ENCODE assay signal across 17 cellular contexts in the genomic region with DNA sequence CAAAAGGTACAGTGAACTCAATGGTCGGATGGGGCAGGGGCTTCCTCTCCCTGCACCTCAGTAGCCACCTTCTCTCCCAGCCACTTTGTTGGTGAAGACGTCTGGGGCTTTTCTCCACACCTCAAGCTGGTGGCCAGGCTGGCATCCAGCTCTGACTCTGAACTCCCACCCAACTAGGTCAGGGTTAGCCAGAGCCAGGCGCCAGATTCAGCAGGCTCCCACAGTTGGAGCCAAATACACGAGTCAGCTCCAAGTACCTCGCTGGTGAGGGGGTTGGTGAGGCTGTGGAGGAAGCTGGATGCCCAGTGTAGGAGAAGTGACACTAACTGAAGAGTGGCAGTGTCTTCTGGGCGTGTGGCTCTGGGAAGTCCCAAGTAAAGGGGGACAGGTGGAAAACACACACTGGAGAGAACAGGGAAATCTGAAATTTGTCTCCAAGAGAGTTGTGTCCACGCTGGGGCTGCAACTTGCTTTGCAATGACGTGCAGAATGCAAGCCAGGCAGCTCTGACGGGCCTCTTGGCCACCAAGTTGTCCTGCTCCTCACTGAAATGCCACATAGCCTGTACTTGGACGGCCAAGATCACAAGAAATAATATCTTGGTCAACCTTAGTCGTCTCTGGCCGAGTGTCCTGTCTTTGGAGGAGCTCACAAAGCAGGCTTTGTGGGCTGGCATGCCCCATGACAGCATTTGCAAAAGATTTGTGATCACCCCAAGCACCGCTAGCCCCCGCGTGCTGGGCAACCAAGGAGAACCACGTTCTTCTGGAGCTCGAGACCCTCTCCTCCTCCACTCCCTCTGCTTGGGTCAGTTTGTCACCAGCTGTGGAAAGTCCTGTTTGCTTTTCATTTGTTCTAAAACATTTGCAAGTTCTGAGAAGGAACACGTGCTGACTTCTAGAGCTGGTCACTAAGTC. TPM values are rescaled to one million over a fixed set of nuclear protein-coding genes. Genes with fewer than 3 reads are reported as not detected.
A peak's percentile ranks its signal among the peaks of the same experiment; 100 is the strongest.
DNase-seq lines count a peak whose midpoint lies in the region; ATAC-seq and TF ChIP-seq lines count a peak whose summit lies in the region.
"Had no signal": no experiment of that assay in that cellular context is flagged by ENCODE, and none has a peak within 500 bp of the region (broad histone marks: within the 10 kb centered on the region; RNA-seq: fewer than 3 reads in every experiment).

No MANE protein-coding gene starts in this region.

- no peak overlapping the region for H2AFZ ChIP-seq in Karpas-422 (ENCODE audit: low read length)

- H3K27ac ChIP-seq in Karpas-422 (ENCODE audit: low read length) = no peak overlapping the region
- H3K27ac ChIP-seq: foreskin keratinocyte had no signal

- peaks cover 75% of the 10 kb centered on the region for H4K20me1 ChIP-seq in Karpas-422 (ENCODE audit: insufficient read depth, low read depth, low read length)

- H3K4me2 ChIP-seq in Karpas-422 (ENCODE audit: low read depth, low read length, poor library complexity, severe bottlenecking) = no peak overlapping the region

- H3K27me3 ChIP-seq in MG63 (no peaks in the 10 kb centered on the region), Karpas-422 (ENCODE audit: low read length) (no peaks in the 10 kb centered on the region)
- H3K27me3 ChIP-seq: foreskin keratinocyte had no signal

- no peak overlapping the region for H3K9ac ChIP-seq in Karpas-422 (ENCODE audit: low read length)

- H3K4me1 ChIP-seq in Karpas-422 (ENCODE audit: low read length) = no peaks in the 10 kb centered on the region

- peak; percentile 30 for DNase-seq in AG20443 (ENCODE audit: low spot score)
- DNase-seq in MG63 = peak; percentile 83
- DNase-seq in erythroblast (lab: John Stamatoyannopoulos, UW) = peak; percentile 26 to 42
- peak; percentile 13 for DNase-seq in kidney tubule cell (ENCODE audit: low spot score)
- no peak for DNase-seq in NCI-H1105 (lab: John Stamatoyannopoulos, UW)
- no peak for DNase-seq in stimulated activated naive CD4-positive, alpha-beta T cell treated with Interleukin-2 at 50 U/mL for 16 hours (lab: John Stamatoyannopoulos, UW)
- no peak for DNase-seq in Karpas-422
- DNase-seq: activated CD8-positive, alpha-beta memory T cell treated with anti-CD3 and anti-CD28 coated beads for 24 hours; CD8-positive, alpha-beta T cell; central memory CD4-positive, alpha-beta T cell; DMS79; foreskin keratinocyte; natural killer cell; stimulated activated naive B cell treated with anti-CD40 and anti-IgM and Interleukin-4, amounts not matched to agents 10 μg/mL and 1 μg/mL and 100 μg/mL, for 72 hours had no signal

- no peak for ATAC-seq in HG03095 (IDR thresholded peaks at IDR 0.05; ENCODE audit: unreplicated experiment)
- ATAC-seq: activated T-helper 17 cell treated with anti-CD3 and anti-CD28 coated beads, Interleukin-2, amount 50 U/mL, for 72 hours; CD8-positive, alpha-beta T cell; foreskin keratinocyte; HCT116; natural killer cell; stimulated activated naive B cell treated with anti-CD40 and anti-IgM and Interleukin-4, amounts not matched to agents 10 μg/mL and 1 μg/mL and 100 μg/mL, for 72 hours had no signal

- H3K9me2 ChIP-seq in Karpas-422 (replicated peaks; ENCODE audit: insufficient read depth, low read length) = no peaks in the 10 kb centered on the region

- H3K36me3 ChIP-seq in MG63 (peaks cover 20% of the 10 kb centered on the region), Karpas-422 (ENCODE audit: insufficient read depth, low read length) (no peaks in the 10 kb centered on the region)

- H3K4me3 ChIP-seq in MG63 (no peak overlapping the region), Karpas-422 (ENCODE audit: low read length) (no peak overlapping the region)

- no peak for TF ChIP-seq POLR2A in erythroblast (IDR thresholded peaks at IDR 0.05; ENCODE audit: low read length)

- H3K9me3 ChIP-seq in MG63 (no peaks in the 10 kb centered on the region), Karpas-422 (ENCODE audit: low read length) (no peaks in the 10 kb centered on the region)

- peaks cover 100% of the 10 kb centered on the region for H3K79me2 ChIP-seq in Karpas-422 (ENCODE audit: low read length)

RNA-seq across cellular contexts. Expression of a gene that starts 18.1 kb away (rescaled TPM):
- total RNA-seq in MG63 (2014; rRNA removed; shearing (Covaris generic); ENCODE audit: low replicate concordance) = 14.7 and 21.0 TPM in 2 replicates
- 39.9 and 45.4 TPM in 2 replicates for total RNA-seq in Karpas-422 (2014; rRNA removed; shearing (Covaris generic); ENCODE audit: low replicate concordance)

Comparison
In these comparisons a context has a peak if more than half of its experiments do, and no peak if none do; other contexts are left out.
1. DNase-seq: peak in AG20443 (single experiment), MG63 (single experiment), erythroblast (2 of 2) and kidney tubule cell (single experiment); none in NCI-H1105 (single experiment), stimulated activated naive CD4-positive, alpha-beta T cell treated with Interleukin-2 at 50 U/mL for 16 hours (single experiment) and Karpas-422 (single experiment).